In genomic region chr7:74092321-74092963, GRCh38 we compare ENCODE assay signal across 10 cellular contexts. TPM values are rescaled to one million over a fixed set of nuclear protein-coding genes. Genes with fewer than 3 reads are reported as not detected.
A peak's percentile ranks its signal among the peaks of the same experiment; 100 is the strongest.
DNase-seq lines count a peak whose midpoint lies in the region; ATAC-seq and TF ChIP-seq lines count a peak whose summit lies in the region.
"Had no signal": no experiment of that assay in that cellular context is flagged by ENCODE, and none has a peak within 500 bp of the region (broad histone marks: within the 10 kb centered on the region; RNA-seq: fewer than 3 reads in every experiment).

No MANE protein-coding gene starts in this region.

- no peak for TF ChIP-seq CTCF in OCI-LY3 (IDR thresholded peaks at IDR 0.05; ENCODE audit: low read depth, low read length)
- no peak for TF ChIP-seq CTCF in glutamatergic neuron (IDR thresholded peaks at IDR 0.05; ENCODE audit: partially characterized antibody, unreplicated experiment)

- peak overlapping the region; percentile 77 for H3K4me3 ChIP-seq in OCI-LY3 (ENCODE audit: low read length)

- peak overlapping the region; percentile 78 for H3K9ac ChIP-seq in OCI-LY3 (ENCODE audit: low read length)

- DNase-seq in glutamatergic neuron, result peak; percentile 98
- DNase-seq in activated naive CD4-positive, alpha-beta T cell treated with Interleukin-2 at 50 U/mL for 16 hours, result no peak
- DNase-seq: activated gamma-delta T cell treated with Interleukin-2 at 50 U/mL for 16 hours, NCI-H2029 treated with DMSO at 0.1 percent for 48 hours had no signal

- peak overlapping the region; percentile 91 for H3K4me2 ChIP-seq in OCI-LY3 (ENCODE audit: low read length)

- H2AFZ ChIP-seq in OCI-LY3 (ENCODE audit: low read depth, low read length), result no peak overlapping the region

- peaks cover 16% of the 10 kb centered on the region for H3K4me1 Mint-ChIP-seq in glutamatergic neuron (ENCODE audit: low read depth, unreplicated experiment)
- H3K4me1 Mint-ChIP-seq in stimulated activated memory B cell treated with anti-CD40 and anti-IgM and Interleukin-4, amounts not matched to agents 10 μg/mL and 1 μg/mL and 100 μg/mL, for 72 hours, result peaks cover 34% of the 10 kb centered on the region

- H3K9me3 ChIP-seq in OCI-LY3 (ENCODE audit: insufficient read depth, low read length), result no peaks in the 10 kb centered on the region

- H3K4me1 ChIP-seq in OCI-LY3 (ENCODE audit: low read length), result peaks cover 42% of the 10 kb centered on the region

- peaks cover 21% of the 10 kb centered on the region for H3K79me2 ChIP-seq in OCI-LY3 (ENCODE audit: low read length)

- H4K20me1 ChIP-seq in OCI-LY3 (ENCODE audit: insufficient read depth, low read length), result no peaks in the 10 kb centered on the region

- H3K27ac ChIP-seq in OCI-LY3 (ENCODE audit: low read length), result peak overlapping the region; percentile 90

- H3K36me3 Mint-ChIP-seq in glutamatergic neuron (ENCODE audit: unreplicated experiment), result no peaks in the 10 kb centered on the region
- peaks cover 32% of the 10 kb centered on the region for H3K36me3 Mint-ChIP-seq in stimulated activated memory B cell treated with anti-CD40 and anti-IgM and Interleukin-4, amounts not matched to agents 10 μg/mL and 1 μg/mL and 100 μg/mL, for 72 hours

- no peak for TF ChIP-seq POLR2A in GM18505 (IDR thresholded peaks at IDR 0.05; ENCODE audit: borderline replicate concordance, extremely low read depth, insufficient read depth, insufficient read length)

- peaks cover 11% of the 10 kb centered on the region for H3K27me3 Mint-ChIP-seq in glutamatergic neuron (ENCODE audit: unreplicated experiment)
- H3K27me3 Mint-ChIP-seq in stimulated activated memory B cell treated with anti-CD40 and anti-IgM and Interleukin-4, amounts not matched to agents 10 μg/mL and 1 μg/mL and 100 μg/mL, for 72 hours, result no peaks in the 10 kb centered on the region

- H3K36me3 ChIP-seq in OCI-LY3 (replicated peaks; ENCODE audit: low read depth, low read length), result peaks cover 19% of the 10 kb centered on the region

- peaks cover 13% of the 10 kb centered on the region for H3K9me3 Mint-ChIP-seq in glutamatergic neuron (ENCODE audit: unreplicated experiment)
- H3K9me3 Mint-ChIP-seq in stimulated activated memory B cell treated with anti-CD40 and anti-IgM and Interleukin-4, amounts not matched to agents 10 μg/mL and 1 μg/mL and 100 μg/mL, for 72 hours, result no peaks in the 10 kb centered on the region

- peak overlapping the region; percentile 96 for H3K27ac Mint-ChIP-seq in glutamatergic neuron (ENCODE audit: unreplicated experiment)
- peak overlapping the region; percentile 95 for H3K27ac Mint-ChIP-seq in stimulated activated memory B cell treated with anti-CD40 and anti-IgM and Interleukin-4, amounts not matched to agents 10 μg/mL and 1 μg/mL and 100 μg/mL, for 72 hours

- H3K27me3 ChIP-seq in OCI-LY3 (ENCODE audit: low read depth, low read length), result no peaks in the 10 kb centered on the region

- H3K4me3 Mint-ChIP-seq in glutamatergic neuron (ENCODE audit: unreplicated experiment), result peak overlapping the region; percentile 78
- H3K4me3 Mint-ChIP-seq in stimulated activated memory B cell treated with anti-CD40 and anti-IgM and Interleukin-4, amounts not matched to agents 10 μg/mL and 1 μg/mL and 100 μg/mL, for 72 hours, result peak overlapping the region; percentile 87

- ATAC-seq in GM21723 (IDR thresholded peaks at IDR 0.05; ENCODE audit: unreplicated experiment), result peak; percentile 34
- ATAC-seq in stimulated activated memory B cell treated with anti-CD40 and anti-IgM and Interleukin-4, amounts not matched to agents 10 μg/mL and 1 μg/mL and 100 μg/mL, for 72 hours, result peak; percentile 11
- no peak for ATAC-seq in activated CD4-positive, CD25-positive, alpha-beta regulatory T cell treated with anti-CD3 and anti-CD28 coated beads, Interleukin-2, amount 50 U/mL, for 24 hours
- no peak for ATAC-seq in GM18505 (IDR thresholded peaks at IDR 0.05; ENCODE audit: unreplicated experiment)
- no peak for ATAC-seq in HG03025 (IDR thresholded peaks at IDR 0.05; ENCODE audit: low FRiP score, unreplicated experiment)

RNA-seq across cellular contexts. Expression of gene LIMK1, which starts 8.8 kb away (rescaled TPM):
- total RNA-seq in glutamatergic neuron (ENCODE audit: unreplicated experiment), result 178 TPM

Comparison
In these comparisons a context has a peak if more than half of its experiments do, and no peak if none do; other contexts are left out.
1. ATAC-seq: peak in GM21723 (single experiment) and stimulated activated memory B cell treated with anti-CD40 and anti-IgM and Interleukin-4, amounts not matched to agents 10 μg/mL and 1 μg/mL and 100 μg/mL, for 72 hours (single experiment); none in activated CD4-positive, CD25-positive, alpha-beta regulatory T cell treated with anti-CD3 and anti-CD28 coated beads, Interleukin-2, amount 50 U/mL, for 24 hours (0 of 2), GM18505 (single experiment) and HG03025 (single experiment).